ENCODE assay signal across 1 cellular context in the genomic region with DNA sequence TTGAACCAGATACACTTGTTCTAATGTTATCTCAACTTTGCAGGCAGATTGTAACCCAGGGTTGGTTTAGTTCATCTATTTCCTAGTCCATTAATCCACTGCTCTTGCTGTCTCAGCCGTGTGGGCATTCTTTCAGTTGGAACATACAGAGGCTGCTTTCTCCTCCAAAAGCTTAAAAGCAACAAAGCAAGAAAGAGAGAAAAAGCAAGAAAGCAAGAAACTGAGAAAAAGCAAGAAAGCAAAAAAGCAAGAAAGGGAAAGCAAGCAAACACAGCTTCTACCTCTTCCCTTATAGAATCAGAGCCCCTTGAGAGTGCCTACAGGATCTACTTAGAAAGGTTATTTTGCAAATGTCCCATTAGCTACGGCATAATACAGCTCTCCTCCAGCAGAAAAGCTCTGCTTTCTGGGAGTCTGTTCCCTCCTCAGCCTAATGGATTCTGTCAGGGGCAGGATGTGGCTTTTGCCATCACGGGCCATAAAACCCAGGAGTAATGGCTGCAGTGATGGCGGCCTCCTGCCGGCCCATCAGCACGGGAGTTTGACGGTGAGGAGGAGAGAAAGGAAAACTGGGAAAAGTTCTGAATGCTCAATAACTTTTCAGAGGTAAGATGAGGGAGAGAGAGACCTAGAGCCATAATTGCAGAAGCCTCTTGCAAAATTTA.
TF ChIP-seq lines count a peak whose summit lies in the region.

No MANE protein-coding gene starts in this region.

TF ChIP-seq in K562, 482 proteins besides CTCF, POLR2A, EP300 and RAD21 (continued from another document and continues in another):
- TF ChIP-seq HEY1 (CRISPR knock-in tag; IDR thresholded peaks at IDR 0.05; ENCODE audit: borderline replicate concordance) (0 out of 2 replicates have a peak, but pooled peaks have one; percentile 11), NCOA1 (IDR thresholded peaks at IDR 0.05; ENCODE audit: low read depth) (no peak), JUNB (CRISPR knock-in tag; conservative IDR thresholded peaks at IDR 0.05) (no peak), IRF2 (CRISPR knock-in tag; IDR thresholded peaks at IDR 0.05) (no peak), RUNX1 (IDR thresholded peaks at IDR 0.05; ENCODE audit: low read depth) (no peak), TAF1 (IDR thresholded peaks at IDR 0.05; ENCODE audit: control insufficient read depth, extremely low read depth, insufficient read depth, low read length, severe bottlenecking) (peak; percentile 43), MCM3 (IDR thresholded peaks at IDR 0.05) (no peak), SRF (CRISPR knock-in tag; IDR thresholded peaks at IDR 0.05) (no peak), ZFPM2 (CRISPR knock-in tag; IDR thresholded peaks at IDR 0.05) (no peak), DNMT1 (IDR thresholded peaks at IDR 0.05) (peak; percentile 84; the same call in 1 of the 2 replicates), NCOA2 (IDR thresholded peaks at IDR 0.05; ENCODE audit: partially characterized antibody in 2 of 2) (no peak), NR2C1 (IDR thresholded peaks at IDR 0.05) (no peak), NR2C1 (tag; IDR thresholded peaks at IDR 0.05) (0 out of 2 replicates have a peak, but pooled peaks have one; percentile 6), CCAR2 (IDR thresholded peaks at IDR 0.05; ENCODE audit: low read depth, low read length) (no peak), TAF15 (IDR thresholded peaks at IDR 0.05; ENCODE audit: low read depth, low read length) (no peak), DMBX1 (CRISPR knock-in tag; IDR thresholded peaks at IDR 0.05; ENCODE audit: borderline replicate concordance) (no peak; the same call in 1 of the 2 replicates), PHF21A (IDR thresholded peaks at IDR 0.05; ENCODE audit: borderline replicate concordance, low read depth) (no peak), SETDB1 (IDR thresholded peaks at IDR 0.05; ENCODE audit: low read length) (no peak), RAD51 (IDR thresholded peaks at IDR 0.05; ENCODE audit: borderline replicate concordance, low read depth) (no peak), SAP30 (IDR thresholded peaks at IDR 0.05; ENCODE audit: borderline replicate concordance, insufficient read depth, low read depth, low read length, poor library complexity, severe bottlenecking) (no peak), TBP (optimal IDR thresholded peaks at IDR 0.05; ENCODE audit: low read depth, low read length) (peak; percentile 78), IFI16 (CRISPR knock-in tag; IDR thresholded peaks at IDR 0.05) (no peak), ZNF785 (CRISPR knock-in tag; IDR thresholded peaks at IDR 0.05) (no peak)
- TF ChIP-seq, protein P1, sequence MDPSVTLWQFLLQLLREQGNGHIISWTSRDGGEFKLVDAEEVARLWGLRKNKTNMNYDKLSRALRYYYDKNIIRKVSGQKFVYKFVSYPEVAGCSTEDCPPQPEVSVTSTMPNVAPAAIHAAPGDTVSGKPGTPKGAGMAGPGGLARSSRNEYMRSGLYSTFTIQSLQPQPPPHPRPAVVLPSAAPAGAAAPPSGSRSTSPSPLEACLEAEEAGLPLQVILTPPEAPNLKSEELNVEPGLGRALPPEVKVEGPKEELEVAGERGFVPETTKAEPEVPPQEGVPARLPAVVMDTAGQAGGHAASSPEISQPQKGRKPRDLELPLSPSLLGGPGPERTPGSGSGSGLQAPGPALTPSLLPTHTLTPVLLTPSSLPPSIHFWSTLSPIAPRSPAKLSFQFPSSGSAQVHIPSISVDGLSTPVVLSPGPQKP (CRISPR knock-in tag; IDR thresholded peaks at IDR 0.05): no peak
- TF ChIP-seq, protein P2, sequence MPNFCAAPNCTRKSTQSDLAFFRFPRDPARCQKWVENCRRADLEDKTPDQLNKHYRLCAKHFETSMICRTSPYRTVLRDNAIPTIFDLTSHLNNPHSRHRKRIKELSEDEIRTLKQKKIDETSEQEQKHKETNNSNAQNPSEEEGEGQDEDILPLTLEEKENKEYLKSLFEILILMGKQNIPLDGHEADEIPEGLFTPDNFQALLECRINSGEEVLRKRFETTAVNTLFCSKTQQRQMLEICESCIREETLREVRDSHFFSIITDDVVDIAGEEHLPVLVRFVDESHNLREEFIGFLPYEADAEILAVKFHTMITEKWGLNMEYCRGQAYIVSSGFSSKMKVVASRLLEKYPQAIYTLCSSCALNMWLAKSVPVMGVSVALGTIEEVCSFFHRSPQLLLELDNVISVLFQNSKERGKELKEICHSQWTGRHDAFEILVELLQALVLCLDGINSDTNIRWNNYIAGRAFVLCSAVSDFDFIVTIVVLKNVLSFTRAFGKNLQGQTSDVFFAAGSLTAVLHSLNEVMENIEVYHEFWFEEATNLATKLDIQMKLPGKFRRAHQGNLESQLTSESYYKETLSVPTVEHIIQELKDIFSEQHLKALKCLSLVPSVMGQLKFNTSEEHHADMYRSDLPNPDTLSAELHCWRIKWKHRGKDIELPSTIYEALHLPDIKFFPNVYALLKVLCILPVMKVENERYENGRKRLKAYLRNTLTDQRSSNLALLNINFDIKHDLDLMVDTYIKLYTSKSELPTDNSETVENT (CRISPR knock-in tag; IDR thresholded peaks at IDR 0.05): 0 out of 2 replicates have a peak, but pooled peaks have one; percentile 37
- TF ChIP-seq, protein P3, sequence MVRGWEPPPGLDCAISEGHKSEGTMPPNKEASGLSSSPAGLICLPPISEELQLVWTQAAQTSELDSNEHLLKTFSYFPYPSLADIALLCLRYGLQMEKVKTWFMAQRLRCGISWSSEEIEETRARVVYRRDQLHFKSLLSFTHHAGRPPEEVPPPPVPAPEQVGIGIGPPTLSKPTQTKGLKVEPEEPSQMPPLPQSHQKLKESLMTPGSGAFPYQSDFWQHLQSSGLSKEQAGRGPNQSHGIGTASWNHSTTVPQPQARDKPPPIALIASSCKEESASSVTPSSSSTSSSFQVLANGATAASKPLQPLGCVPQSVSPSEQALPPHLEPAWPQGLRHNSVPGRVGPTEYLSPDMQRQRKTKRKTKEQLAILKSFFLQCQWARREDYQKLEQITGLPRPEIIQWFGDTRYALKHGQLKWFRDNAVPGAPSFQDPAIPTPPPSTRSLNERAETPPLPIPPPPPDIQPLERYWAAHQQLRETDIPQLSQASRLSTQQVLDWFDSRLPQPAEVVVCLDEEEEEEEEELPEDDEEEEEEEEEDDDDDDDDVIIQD (CRISPR knock-in tag; IDR thresholded peaks at IDR 0.05): no peak
- TF ChIP-seq, protein P4, sequence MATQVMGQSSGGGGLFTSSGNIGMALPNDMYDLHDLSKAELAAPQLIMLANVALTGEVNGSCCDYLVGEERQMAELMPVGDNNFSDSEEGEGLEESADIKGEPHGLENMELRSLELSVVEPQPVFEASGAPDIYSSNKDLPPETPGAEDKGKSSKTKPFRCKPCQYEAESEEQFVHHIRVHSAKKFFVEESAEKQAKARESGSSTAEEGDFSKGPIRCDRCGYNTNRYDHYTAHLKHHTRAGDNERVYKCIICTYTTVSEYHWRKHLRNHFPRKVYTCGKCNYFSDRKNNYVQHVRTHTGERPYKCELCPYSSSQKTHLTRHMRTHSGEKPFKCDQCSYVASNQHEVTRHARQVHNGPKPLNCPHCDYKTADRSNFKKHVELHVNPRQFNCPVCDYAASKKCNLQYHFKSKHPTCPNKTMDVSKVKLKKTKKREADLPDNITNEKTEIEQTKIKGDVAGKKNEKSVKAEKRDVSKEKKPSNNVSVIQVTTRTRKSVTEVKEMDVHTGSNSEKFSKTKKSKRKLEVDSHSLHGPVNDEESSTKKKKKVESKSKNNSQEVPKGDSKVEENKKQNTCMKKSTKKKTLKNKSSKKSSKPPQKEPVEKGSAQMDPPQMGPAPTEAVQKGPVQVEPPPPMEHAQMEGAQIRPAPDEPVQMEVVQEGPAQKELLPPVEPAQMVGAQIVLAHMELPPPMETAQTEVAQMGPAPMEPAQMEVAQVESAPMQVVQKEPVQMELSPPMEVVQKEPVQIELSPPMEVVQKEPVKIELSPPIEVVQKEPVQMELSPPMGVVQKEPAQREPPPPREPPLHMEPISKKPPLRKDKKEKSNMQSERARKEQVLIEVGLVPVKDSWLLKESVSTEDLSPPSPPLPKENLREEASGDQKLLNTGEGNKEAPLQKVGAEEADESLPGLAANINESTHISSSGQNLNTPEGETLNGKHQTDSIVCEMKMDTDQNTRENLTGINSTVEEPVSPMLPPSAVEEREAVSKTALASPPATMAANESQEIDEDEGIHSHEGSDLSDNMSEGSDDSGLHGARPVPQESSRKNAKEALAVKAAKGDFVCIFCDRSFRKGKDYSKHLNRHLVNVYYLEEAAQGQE (CRISPR knock-in tag; IDR thresholded peaks at IDR 0.05; ENCODE audit: low read depth): no peak
- TF ChIP-seq, protein P5, sequence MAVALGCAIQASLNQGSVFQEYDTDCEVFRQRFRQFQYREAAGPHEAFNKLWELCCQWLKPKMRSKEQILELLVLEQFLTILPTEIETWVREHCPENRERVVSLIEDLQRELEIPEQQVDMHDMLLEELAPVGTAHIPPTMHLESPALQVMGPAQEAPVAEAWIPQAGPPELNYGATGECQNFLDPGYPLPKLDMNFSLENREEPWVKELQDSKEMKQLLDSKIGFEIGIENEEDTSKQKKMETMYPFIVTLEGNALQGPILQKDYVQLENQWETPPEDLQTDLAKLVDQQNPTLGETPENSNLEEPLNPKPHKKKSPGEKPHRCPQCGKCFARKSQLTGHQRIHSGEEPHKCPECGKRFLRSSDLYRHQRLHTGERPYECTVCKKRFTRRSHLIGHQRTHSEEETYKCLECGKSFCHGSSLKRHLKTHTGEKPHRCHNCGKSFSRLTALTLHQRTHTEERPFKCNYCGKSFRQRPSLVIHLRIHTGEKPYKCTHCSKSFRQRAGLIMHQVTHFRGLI (CRISPR knock-in tag; IDR thresholded peaks at IDR 0.05): no peak; the same call in 1 of the 2 replicates
- TF ChIP-seq, protein P6, sequence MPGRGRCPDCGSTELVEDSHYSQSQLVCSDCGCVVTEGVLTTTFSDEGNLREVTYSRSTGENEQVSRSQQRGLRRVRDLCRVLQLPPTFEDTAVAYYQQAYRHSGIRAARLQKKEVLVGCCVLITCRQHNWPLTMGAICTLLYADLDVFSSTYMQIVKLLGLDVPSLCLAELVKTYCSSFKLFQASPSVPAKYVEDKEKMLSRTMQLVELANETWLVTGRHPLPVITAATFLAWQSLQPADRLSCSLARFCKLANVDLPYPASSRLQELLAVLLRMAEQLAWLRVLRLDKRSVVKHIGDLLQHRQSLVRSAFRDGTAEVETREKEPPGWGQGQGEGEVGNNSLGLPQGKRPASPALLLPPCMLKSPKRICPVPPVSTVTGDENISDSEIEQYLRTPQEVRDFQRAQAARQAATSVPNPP (IDR thresholded peaks at IDR 0.05; ENCODE audit: borderline replicate concordance, insufficient read depth, insufficient read length): no peak
- TF ChIP-seq, protein P7, sequence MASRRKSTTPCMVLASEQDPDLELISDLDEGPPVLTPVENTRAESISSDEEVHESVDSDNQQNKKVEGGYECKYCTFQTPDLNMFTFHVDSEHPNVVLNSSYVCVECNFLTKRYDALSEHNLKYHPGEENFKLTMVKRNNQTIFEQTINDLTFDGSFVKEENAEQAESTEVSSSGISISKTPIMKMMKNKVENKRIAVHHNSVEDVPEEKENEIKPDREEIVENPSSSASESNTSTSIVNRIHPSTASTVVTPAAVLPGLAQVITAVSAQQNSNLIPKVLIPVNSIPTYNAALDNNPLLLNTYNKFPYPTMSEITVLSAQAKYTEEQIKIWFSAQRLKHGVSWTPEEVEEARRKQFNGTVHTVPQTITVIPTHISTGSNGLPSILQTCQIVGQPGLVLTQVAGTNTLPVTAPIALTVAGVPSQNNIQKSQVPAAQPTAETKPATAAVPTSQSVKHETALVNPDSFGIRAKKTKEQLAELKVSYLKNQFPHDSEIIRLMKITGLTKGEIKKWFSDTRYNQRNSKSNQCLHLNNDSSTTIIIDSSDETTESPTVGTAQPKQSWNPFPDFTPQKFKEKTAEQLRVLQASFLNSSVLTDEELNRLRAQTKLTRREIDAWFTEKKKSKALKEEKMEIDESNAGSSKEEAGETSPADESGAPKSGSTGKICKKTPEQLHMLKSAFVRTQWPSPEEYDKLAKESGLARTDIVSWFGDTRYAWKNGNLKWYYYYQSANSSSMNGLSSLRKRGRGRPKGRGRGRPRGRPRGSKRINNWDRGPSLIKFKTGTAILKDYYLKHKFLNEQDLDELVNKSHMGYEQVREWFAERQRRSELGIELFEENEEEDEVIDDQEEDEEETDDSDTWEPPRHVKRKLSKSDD (conservative IDR thresholded peaks at IDR 0.05; ENCODE audit: low read length): 0 out of 2 replicates have a peak, but pooled peaks have one; percentile 60
- TF ChIP-seq, protein P8, sequence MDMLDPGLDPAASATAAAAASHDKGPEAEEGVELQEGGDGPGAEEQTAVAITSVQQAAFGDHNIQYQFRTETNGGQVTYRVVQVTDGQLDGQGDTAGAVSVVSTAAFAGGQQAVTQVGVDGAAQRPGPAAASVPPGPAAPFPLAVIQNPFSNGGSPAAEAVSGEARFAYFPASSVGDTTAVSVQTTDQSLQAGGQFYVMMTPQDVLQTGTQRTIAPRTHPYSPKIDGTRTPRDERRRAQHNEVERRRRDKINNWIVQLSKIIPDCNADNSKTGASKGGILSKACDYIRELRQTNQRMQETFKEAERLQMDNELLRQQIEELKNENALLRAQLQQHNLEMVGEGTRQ (CRISPR knock-in tag; IDR thresholded peaks at IDR 0.05): no peak
- TF ChIP-seq, protein P9, sequence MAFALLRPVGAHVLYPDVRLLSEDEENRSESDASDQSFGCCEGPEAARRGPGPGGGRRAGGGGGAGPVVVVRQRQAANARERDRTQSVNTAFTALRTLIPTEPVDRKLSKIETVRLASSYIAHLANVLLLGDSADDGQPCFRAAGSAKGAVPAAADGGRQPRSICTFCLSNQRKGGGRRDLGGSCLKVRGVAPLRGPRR (CRISPR knock-in tag; IDR thresholded peaks at IDR 0.05): no peak
- TF ChIP-seq, protein P10, sequence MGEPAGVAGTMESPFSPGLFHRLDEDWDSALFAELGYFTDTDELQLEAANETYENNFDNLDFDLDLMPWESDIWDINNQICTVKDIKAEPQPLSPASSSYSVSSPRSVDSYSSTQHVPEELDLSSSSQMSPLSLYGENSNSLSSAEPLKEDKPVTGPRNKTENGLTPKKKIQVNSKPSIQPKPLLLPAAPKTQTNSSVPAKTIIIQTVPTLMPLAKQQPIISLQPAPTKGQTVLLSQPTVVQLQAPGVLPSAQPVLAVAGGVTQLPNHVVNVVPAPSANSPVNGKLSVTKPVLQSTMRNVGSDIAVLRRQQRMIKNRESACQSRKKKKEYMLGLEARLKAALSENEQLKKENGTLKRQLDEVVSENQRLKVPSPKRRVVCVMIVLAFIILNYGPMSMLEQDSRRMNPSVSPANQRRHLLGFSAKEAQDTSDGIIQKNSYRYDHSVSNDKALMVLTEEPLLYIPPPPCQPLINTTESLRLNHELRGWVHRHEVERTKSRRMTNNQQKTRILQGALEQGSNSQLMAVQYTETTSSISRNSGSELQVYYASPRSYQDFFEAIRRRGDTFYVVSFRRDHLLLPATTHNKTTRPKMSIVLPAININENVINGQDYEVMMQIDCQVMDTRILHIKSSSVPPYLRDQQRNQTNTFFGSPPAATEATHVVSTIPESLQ (CRISPR knock-in tag; IDR thresholded peaks at IDR 0.05): peak; percentile 71; the same call in 1 of the 2 replicates
- TF ChIP-seq, protein P11, sequence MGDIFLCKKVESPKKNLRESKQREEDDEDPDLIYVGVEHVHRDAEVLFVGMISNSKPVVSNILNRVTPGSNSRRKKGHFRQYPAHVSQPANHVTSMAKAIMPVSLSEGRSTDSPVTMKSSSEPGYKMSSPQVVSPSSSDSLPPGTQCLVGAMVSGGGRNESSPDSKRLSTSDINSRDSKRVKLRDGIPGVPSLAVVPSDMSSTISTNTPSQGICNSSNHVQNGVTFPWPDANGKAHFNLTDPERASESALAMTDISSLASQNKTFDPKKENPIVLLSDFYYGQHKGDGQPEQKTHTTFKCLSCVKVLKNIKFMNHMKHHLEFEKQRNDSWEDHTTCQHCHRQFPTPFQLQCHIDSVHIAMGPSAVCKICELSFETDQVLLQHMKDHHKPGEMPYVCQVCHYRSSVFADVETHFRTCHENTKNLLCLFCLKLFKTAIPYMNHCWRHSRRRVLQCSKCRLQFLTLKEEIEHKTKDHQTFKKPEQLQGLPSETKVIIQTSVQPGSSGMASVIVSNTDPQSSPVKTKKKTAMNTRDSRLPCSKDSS (IDR thresholded peaks at IDR 0.05; ENCODE audit: low read depth, partially characterized antibody): no peak
